ENCODE assay signal across 2 cellular contexts in the genomic region with DNA sequence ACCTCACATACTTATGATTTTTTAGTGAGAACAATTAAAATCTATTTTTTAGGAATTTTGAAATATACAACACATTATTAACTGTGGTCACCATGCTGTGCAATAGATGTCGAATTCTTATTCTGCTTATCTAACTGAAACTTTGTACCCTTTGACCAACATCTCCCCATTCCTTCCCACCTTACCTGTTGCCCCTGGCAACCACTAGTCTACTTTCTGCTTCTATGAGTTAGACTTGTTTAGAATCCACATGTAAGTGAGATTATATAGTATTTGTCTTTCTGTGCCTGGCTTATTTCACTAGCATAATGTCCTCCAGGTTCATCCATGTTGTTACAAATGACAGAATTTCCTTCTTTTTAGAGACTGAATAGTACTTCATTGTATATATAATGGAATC.
A peak's percentile ranks its signal among the peaks of the same experiment; 100 is the strongest.
TF ChIP-seq lines count a peak whose summit lies in the region.

No MANE protein-coding gene starts in this region.

TF ChIP-seq in HepG2, 621 proteins besides CTCF, POLR2A, EP300 and RAD21 (continued from another document):
- peak; percentile 61; the same call in 1 of the 2 replicates for TF ChIP-seq RFX3 (CRISPR knock-in tag; IDR thresholded peaks at IDR 0.05)
- peak; percentile 23; the same call in 1 of the 2 replicates for TF ChIP-seq RFX1 (IDR thresholded peaks at IDR 0.05)
- TF ChIP-seq, protein P1, sequence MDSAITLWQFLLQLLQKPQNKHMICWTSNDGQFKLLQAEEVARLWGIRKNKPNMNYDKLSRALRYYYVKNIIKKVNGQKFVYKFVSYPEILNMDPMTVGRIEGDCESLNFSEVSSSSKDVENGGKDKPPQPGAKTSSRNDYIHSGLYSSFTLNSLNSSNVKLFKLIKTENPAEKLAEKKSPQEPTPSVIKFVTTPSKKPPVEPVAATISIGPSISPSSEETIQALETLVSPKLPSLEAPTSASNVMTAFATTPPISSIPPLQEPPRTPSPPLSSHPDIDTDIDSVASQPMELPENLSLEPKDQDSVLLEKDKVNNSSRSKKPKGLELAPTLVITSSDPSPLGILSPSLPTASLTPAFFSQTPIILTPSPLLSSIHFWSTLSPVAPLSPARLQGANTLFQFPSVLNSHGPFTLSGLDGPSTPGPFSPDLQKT (CRISPR knock-in tag; IDR thresholded peaks at IDR 0.05; ENCODE audit: borderline replicate concordance): no peak
- no peak for TF ChIP-seq TOE1 (CRISPR knock-in tag; IDR thresholded peaks at IDR 0.05)

TF ChIP-seq in K562, 482 proteins besides CTCF, POLR2A, EP300 and RAD21 (continued from another document):
- TF ChIP-seq RUNX1 (IDR thresholded peaks at IDR 0.05; ENCODE audit: low read depth) (no peak), SAFB2 (IDR thresholded peaks at IDR 0.05; ENCODE audit: borderline replicate concordance, low read depth, low read length, severe bottlenecking) (no peak), ZNF224 (CRISPR knock-in tag; IDR thresholded peaks at IDR 0.05) (no peak)
